ENCODE assay signal across 1 cellular context in genomic region chr19:55158423-55158822, GRCh38.
TF ChIP-seq lines count a peak whose summit lies in the region.

No MANE protein-coding gene starts in this region.

TF ChIP-seq in H1, 55 proteins besides CTCF, POLR2A, EP300 and RAD21:
- no peak for TF ChIP-seq POU5F1 (IDR thresholded peaks at IDR 0.05; ENCODE audit: low read depth, low read length)
- TF ChIP-seq BCL11A (IDR thresholded peaks at IDR 0.05; ENCODE audit: low read depth in 2 of 2, low read length in 2 of 2): no peak
- TF ChIP-seq ATF3 (IDR thresholded peaks at IDR 0.05; ENCODE audit: insufficient read depth, low read depth, low read length): no peak
- TF ChIP-seq SIN3A (conservative IDR thresholded peaks at IDR 0.05 in 1 of 2, IDR thresholded peaks at IDR 0.05 in 1 of 2; ENCODE audit: low read depth in 1 of 2, low read length in 2 of 2): no peak
- no peak for TF ChIP-seq CTBP2 (IDR thresholded peaks at IDR 0.05; ENCODE audit: borderline replicate concordance, insufficient read depth, insufficient read length, low read length)
